In genomic region chr6:108145639-108146038, GRCh38 we compare ENCODE assay signal across 2 cellular contexts.
TF ChIP-seq lines count a peak whose summit lies in the region.

No MANE protein-coding gene starts in this region.

TF ChIP-seq in SK-N-SH, 30 proteins besides CTCF, POLR2A, EP300 and RAD21 (continued from another document):
- TF ChIP-seq USF1 (IDR thresholded peaks at IDR 0.05; ENCODE audit: borderline replicate concordance, low read depth) = no peak
- no peak for TF ChIP-seq GABPA (IDR thresholded peaks at IDR 0.05; ENCODE audit: low read depth)
- TF ChIP-seq MXI1 (IDR thresholded peaks at IDR 0.05; ENCODE audit: low read depth, low read length) = no peak
- no peak for TF ChIP-seq REST (IDR thresholded peaks at IDR 0.05; ENCODE audit: low read depth, low read length)
- no peak for TF ChIP-seq FOXJ3 (CRISPR knock-in tag; IDR thresholded peaks at IDR 0.05)
- no peak for TF ChIP-seq JUND (IDR thresholded peaks at IDR 0.05)
- TF ChIP-seq USF2 (IDR thresholded peaks at IDR 0.05; ENCODE audit: borderline replicate concordance, low read depth, low read length) = no peak
- TF ChIP-seq TCF12 (IDR thresholded peaks at IDR 0.05) = no peak
- TF ChIP-seq ZBTB33 (IDR thresholded peaks at IDR 0.05; ENCODE audit: borderline replicate concordance, low read depth) = no peak

TF ChIP-seq in SK-N-SH treated with all-trans-retinoic acid at 6 μM for 48 hours, 23 proteins besides CTCF, POLR2A, EP300 and RAD21 (continued from another document):
- no peak for TF ChIP-seq POU6F1 (CRISPR knock-in tag; IDR thresholded peaks at IDR 0.05; ENCODE audit: borderline replicate concordance, low read depth)
TF ChIP-seq in SK-N-SH treated with all-trans-retinoic acid at 6 μM for 48 hours: peak in this region for 0.
